1 cellular context compared by ENCODE assay signal in genomic region chr9:136697146-136697820, GRCh38.
TF ChIP-seq lines count a peak whose summit lies in the region.

No MANE protein-coding gene starts in this region.

TF ChIP-seq in HepG2, 621 proteins besides CTCF, POLR2A, EP300 and RAD21 (continued from another document and continues in another):
- TF ChIP-seq NCOA1 (CRISPR knock-in tag; IDR thresholded peaks at IDR 0.05) (no peak), ZFX (CRISPR knock-in tag; IDR thresholded peaks at IDR 0.05; ENCODE audit: low read depth) (peak; percentile 46), HDAC2 (CRISPR knock-in tag; IDR thresholded peaks at IDR 0.05) (peak; percentile 59; the same call in 1 of the 2 replicates), ZNF326 (CRISPR knock-in tag; IDR thresholded peaks at IDR 0.05; ENCODE audit: borderline replicate concordance) (no peak), ZMAT5 (CRISPR knock-in tag; IDR thresholded peaks at IDR 0.05; ENCODE audit: borderline replicate concordance, low read depth) (no peak), ZNF414 (CRISPR knock-in tag; IDR thresholded peaks at IDR 0.05) (no peak), GZF1 (CRISPR knock-in tag; IDR thresholded peaks at IDR 0.05) (peak; percentile 75), ELF4 (CRISPR knock-in tag; IDR thresholded peaks at IDR 0.05; ENCODE audit: borderline replicate concordance) (no peak), ZBTB46 (CRISPR knock-in tag; IDR thresholded peaks at IDR 0.05; ENCODE audit: borderline replicate concordance) (no peak), TAF1 (CRISPR knock-in tag; IDR thresholded peaks at IDR 0.05) (no peak), ZNF12 (CRISPR knock-in tag; IDR thresholded peaks at IDR 0.05) (no peak), MEIS2 (CRISPR knock-in tag; IDR thresholded peaks at IDR 0.05) (peak; percentile 22; the same call in 1 of the 2 replicates), ATAD3A (CRISPR knock-in tag; IDR thresholded peaks at IDR 0.05) (no peak), FOXK1 (CRISPR knock-in tag; IDR thresholded peaks at IDR 0.05; ENCODE audit: borderline replicate concordance, low read depth) (no peak), SRY (CRISPR knock-in tag; IDR thresholded peaks at IDR 0.05) (no peak), ATF2 (CRISPR knock-in tag; IDR thresholded peaks at IDR 0.05) (no peak), ATF7 (IDR thresholded peaks at IDR 0.05) (no peak), ATF7 (CRISPR knock-in tag; IDR thresholded peaks at IDR 0.05) (no peak), KDM1A (CRISPR knock-in tag; IDR thresholded peaks at IDR 0.05) (no peak), ZNF782 (CRISPR knock-in tag; IDR thresholded peaks at IDR 0.05; ENCODE audit: borderline replicate concordance) (no peak), CBFB (CRISPR knock-in tag; IDR thresholded peaks at IDR 0.05) (no peak), ZNF564 (CRISPR knock-in tag; IDR thresholded peaks at IDR 0.05) (no peak; the same call in 1 of the 2 replicates), ADNP (CRISPR knock-in tag; IDR thresholded peaks at IDR 0.05) (no peak), EHMT2 (IDR thresholded peaks at IDR 0.05; ENCODE audit: borderline replicate concordance, low read depth, low read length) (no peak), KLF12 (CRISPR knock-in tag; IDR thresholded peaks at IDR 0.05; ENCODE audit: borderline replicate concordance) (no peak), SALL2 (CRISPR knock-in tag; IDR thresholded peaks at IDR 0.05) (no peak), ZBTB21 (CRISPR knock-in tag; IDR thresholded peaks at IDR 0.05) (no peak), ZFP62 (CRISPR knock-in tag; IDR thresholded peaks at IDR 0.05) (no peak), FOXA1 (IDR thresholded peaks at IDR 0.05) (no peak), FOXA1 (CRISPR knock-in tag; IDR thresholded peaks at IDR 0.05) (no peak), ZNF451 (CRISPR knock-in tag; IDR thresholded peaks at IDR 0.05) (no peak; the same call in 1 of the 2 replicates), RBFOX2 (IDR thresholded peaks at IDR 0.05; ENCODE audit: low read depth, low read length) (0 out of 2 replicates have a peak, but pooled peaks have one; percentile 38), NR2F2 (IDR thresholded peaks at IDR 0.05; ENCODE audit: borderline replicate concordance, low read depth) (peak; percentile 65), AGO1 (IDR thresholded peaks at IDR 0.05; ENCODE audit: low read depth, low read length, poor library complexity, severe bottlenecking) (peak; percentile 32), ZFP36L2 (CRISPR knock-in tag; IDR thresholded peaks at IDR 0.05) (no peak), NFYC (CRISPR knock-in tag; IDR thresholded peaks at IDR 0.05) (no peak), FOSL2 (CRISPR knock-in tag; IDR thresholded peaks at IDR 0.05) (0 out of 2 replicates have a peak, but pooled peaks have one; percentile 35), ZNF296 (CRISPR knock-in tag; conservative IDR thresholded peaks at IDR 0.05) (no peak), HDAC1 (CRISPR knock-in tag; IDR thresholded peaks at IDR 0.05) (peak; percentile 90), ZSCAN21 (CRISPR knock-in tag; IDR thresholded peaks at IDR 0.05; ENCODE audit: borderline replicate concordance) (peak; percentile 35; the same call in 1 of the 2 replicates), AHDC1 (CRISPR knock-in tag; IDR thresholded peaks at IDR 0.05; ENCODE audit: borderline replicate concordance) (no peak), JUNB (CRISPR knock-in tag; IDR thresholded peaks at IDR 0.05; ENCODE audit: borderline replicate concordance) (no peak; the same call in 1 of the 2 replicates), ZNF430 (CRISPR knock-in tag; IDR thresholded peaks at IDR 0.05) (no peak), ARNT (IDR thresholded peaks at IDR 0.05) (no peak), DR1 (CRISPR knock-in tag; IDR thresholded peaks at IDR 0.05) (no peak), SIX4 (CRISPR knock-in tag; IDR thresholded peaks at IDR 0.05) (no peak), GLMP (CRISPR knock-in tag; IDR thresholded peaks at IDR 0.05; ENCODE audit: borderline replicate concordance) (no peak), NBN (conservative IDR thresholded peaks at IDR 0.05) (no peak), STAT5B (CRISPR knock-in tag; IDR thresholded peaks at IDR 0.05) (no peak), CERS6 (CRISPR knock-in tag; IDR thresholded peaks at IDR 0.05) (no peak), TBL1XR1 (IDR thresholded peaks at IDR 0.05; ENCODE audit: borderline replicate concordance, low read length, partially characterized antibody) (no peak), ZNF350 (CRISPR knock-in tag; IDR thresholded peaks at IDR 0.05; ENCODE audit: borderline replicate concordance, low read depth) (peak; percentile 70; the same call in 1 of the 2 replicates), ZNF629 (CRISPR knock-in tag; conservative IDR thresholded peaks at IDR 0.05) (0 out of 2 replicates have a peak, but pooled peaks have one; percentile 14), ISX (CRISPR knock-in tag; conservative IDR thresholded peaks at IDR 0.05) (no peak), FOXK2 (IDR thresholded peaks at IDR 0.05) (no peak)
- TF ChIP-seq, protein P1, sequence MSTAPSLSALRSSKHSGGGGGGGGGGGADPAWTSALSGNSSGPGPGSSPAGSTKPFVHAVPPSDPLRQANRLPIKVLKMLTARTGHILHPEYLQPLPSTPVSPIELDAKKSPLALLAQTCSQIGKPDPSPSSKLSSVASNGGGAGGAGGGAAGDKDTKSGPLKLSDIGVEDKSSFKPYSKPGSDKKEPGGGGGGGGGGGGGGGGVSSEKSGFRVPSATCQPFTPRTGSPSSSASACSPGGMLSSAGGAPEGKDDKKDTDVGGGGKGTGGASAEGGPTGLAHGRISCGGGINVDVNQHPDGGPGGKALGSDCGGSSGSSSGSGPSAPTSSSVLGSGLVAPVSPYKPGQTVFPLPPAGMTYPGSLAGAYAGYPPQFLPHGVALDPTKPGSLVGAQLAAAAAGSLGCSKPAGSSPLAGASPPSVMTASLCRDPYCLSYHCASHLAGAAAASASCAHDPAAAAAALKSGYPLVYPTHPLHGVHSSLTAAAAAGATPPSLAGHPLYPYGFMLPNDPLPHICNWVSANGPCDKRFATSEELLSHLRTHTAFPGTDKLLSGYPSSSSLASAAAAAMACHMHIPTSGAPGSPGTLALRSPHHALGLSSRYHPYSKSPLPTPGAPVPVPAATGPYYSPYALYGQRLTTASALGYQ (CRISPR knock-in tag; IDR thresholded peaks at IDR 0.05), result no peak
- TF ChIP-seq, protein P2, sequence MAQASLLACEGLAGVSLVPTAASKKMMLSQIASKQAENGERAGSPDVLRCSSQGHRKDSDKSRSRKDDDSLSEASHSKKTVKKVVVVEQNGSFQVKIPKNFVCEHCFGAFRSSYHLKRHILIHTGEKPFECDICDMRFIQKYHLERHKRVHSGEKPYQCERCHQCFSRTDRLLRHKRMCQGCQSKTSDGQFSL (CRISPR knock-in tag; IDR thresholded peaks at IDR 0.05), result no peak
- TF ChIP-seq, protein P3, sequence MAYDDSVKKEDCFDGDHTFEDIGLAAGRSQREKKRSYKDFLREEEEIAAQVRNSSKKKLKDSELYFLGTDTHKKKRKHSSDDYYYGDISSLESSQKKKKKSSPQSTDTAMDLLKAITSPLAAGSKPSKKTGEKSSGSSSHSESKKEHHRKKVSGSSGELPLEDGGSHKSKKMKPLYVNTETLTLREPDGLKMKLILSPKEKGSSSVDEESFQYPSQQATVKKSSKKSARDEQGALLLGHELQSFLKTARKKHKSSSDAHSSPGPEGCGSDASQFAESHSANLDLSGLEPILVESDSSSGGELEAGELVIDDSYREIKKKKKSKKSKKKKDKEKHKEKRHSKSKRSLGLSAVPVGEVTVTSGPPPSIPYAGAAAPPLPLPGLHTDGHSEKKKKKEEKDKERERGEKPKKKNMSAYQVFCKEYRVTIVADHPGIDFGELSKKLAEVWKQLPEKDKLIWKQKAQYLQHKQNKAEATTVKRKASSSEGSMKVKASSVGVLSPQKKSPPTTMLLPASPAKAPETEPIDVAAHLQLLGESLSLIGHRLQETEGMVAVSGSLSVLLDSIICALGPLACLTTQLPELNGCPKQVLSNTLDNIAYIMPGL (CRISPR knock-in tag; IDR thresholded peaks at IDR 0.05; ENCODE audit: borderline replicate concordance in 1 of 2, low read depth in 1 of 2), result no peak
- TF ChIP-seq, protein P4, sequence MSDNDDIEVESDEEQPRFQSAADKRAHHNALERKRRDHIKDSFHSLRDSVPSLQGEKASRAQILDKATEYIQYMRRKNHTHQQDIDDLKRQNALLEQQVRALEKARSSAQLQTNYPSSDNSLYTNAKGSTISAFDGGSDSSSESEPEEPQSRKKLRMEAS (IDR thresholded peaks at IDR 0.05), result peak; percentile 83
